Comparison of ENCODE assay signal across 26 cellular contexts in the genomic region with DNA sequence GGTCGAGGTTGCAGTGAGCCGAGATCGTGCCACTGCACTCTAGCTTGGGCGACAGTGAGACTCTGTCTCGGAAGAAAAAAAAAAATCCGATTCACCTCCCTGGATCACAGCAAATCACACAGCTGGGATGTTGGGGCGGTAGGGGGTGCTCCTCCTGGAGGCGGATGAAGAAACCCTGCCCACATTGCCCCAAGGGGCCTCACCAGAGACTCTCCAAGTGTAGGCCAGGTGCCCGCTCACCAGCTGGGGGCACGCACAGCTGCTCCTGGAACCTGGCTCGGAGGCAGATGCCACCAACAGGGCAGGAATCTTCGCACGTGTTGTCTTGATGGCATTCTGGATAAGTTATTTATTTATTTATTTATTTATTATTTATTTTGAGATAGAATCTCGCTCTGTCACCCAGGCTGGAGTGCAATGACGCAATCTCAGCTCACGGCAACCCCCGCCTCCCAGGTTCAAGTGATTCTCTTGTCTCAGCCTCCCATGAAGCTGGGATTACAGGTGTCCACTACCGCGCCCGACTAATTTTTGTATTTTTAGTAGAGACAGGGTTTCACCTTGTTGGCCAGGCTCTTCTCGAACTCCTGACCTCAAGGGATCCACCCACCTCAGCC. TPM values are rescaled to one million over a fixed set of nuclear protein-coding genes. Genes with fewer than 3 reads are reported as not detected.
DNase-seq lines count a peak whose midpoint lies in the region; ATAC-seq and TF ChIP-seq lines count a peak whose summit lies in the region.
"Had no signal": no experiment of that assay in that cellular context is flagged by ENCODE, and none has a peak within 500 bp of the region (broad histone marks: within the 10 kb centered on the region; RNA-seq: fewer than 3 reads in every experiment).

No MANE protein-coding gene starts in this region.

- TF ChIP-seq POLR2A in HCT116 (IDR thresholded peaks at IDR 0.05; ENCODE audit: borderline replicate concordance, extremely low read depth, insufficient read depth, insufficient read length), result no peak

- H3K27me3 ChIP-seq in CD4-positive, CD25-positive, alpha-beta regulatory T cell (ENCODE audit: control insufficient read depth, insufficient read depth, low read length), result no peaks in the 10 kb centered on the region
- no peaks in the 10 kb centered on the region for H3K27me3 ChIP-seq in HCT116 (ENCODE audit: insufficient read depth, low read length)
- H3K27me3 ChIP-seq: cardiac muscle cell, colonic mucosa, testis, uterus had no signal

- H3K9ac ChIP-seq in HCT116 (ENCODE audit: low read length), result no peak overlapping the region

- CTCF ChIA-PET in HCT116 (lab: Charles Lee), result no interaction called here

- H3K4me3 ChIP-seq in CD4-positive, CD25-positive, alpha-beta regulatory T cell (ENCODE audit: low read depth, low read length), result no peak overlapping the region
- no peak overlapping the region for H3K4me3 ChIP-seq in HCT116 (replicated peaks in 1 of 2; ENCODE audit: low read depth in 1 of 2, low read length in 2 of 2)
- H3K4me3 ChIP-seq: cardiac muscle cell, colonic mucosa, testis, uterus had no signal

- peaks cover 40% of the 10 kb centered on the region for H3K4me1 ChIP-seq in CD4-positive, CD25-positive, alpha-beta regulatory T cell (ENCODE audit: control insufficient read depth, insufficient read depth, low read length, poor library complexity, severe bottlenecking)
- H3K4me1 ChIP-seq in HCT116 (ENCODE audit: control insufficient read depth in 1 of 2, insufficient read depth in 2 of 2, low read length in 2 of 2), result peaks cover 15 to 40% of the 10 kb centered on the region in 2 experiments; a peak in 3 of 4 replicates

- H2AFZ ChIP-seq in HCT116 (ENCODE audit: low read depth, low read length, poor library complexity, severe bottlenecking), result no peak overlapping the region

- POLR2A ChIA-PET in HCT116 (lab: Charles Lee), result interaction anchor here (1.0 kb wide), 1 partner anchor 15 kb away, joined by 5 read pairs; no protein-coding TSS in a partner anchor

- TF ChIP-seq CTCF in HCT116 (IDR thresholded peaks at IDR 0.05 in 2 of 3, conservative IDR thresholded peaks at IDR 0.05 in 1 of 3; ENCODE audit: borderline replicate concordance in 1 of 3, insufficient read depth in 1 of 3, low read depth in 2 of 3, low read length in 2 of 3), result no peak

- peaks cover 76% of the 10 kb centered on the region for H3K79me2 ChIP-seq in HCT116 (ENCODE audit: insufficient read depth, low read length)

- no peak for TF ChIP-seq RAD21 in HCT116 (IDR thresholded peaks at IDR 0.05; ENCODE audit: low read depth)

- H3K27ac Mint-ChIP-seq in CD4-positive, CD25-positive, alpha-beta regulatory T cell, result peak overlapping the region in 1 of 3 donors; percentile 26
- peak overlapping the region; percentile 60 for H3K27ac Mint-ChIP-seq in dendritic cell treated with granulocyte-macrophage colony-stimulating factor and Interleukin-4, amounts not matched to agents 40 ng/mL and 50 ng/mL, for 4 days
- H3K27ac Mint-ChIP-seq: effector memory CD8-positive, alpha-beta T cell; mesothelial cell of epicardium had no signal

- RAD21 ChIA-PET in HCT116 (lab: Charles Lee; ENCODE audit: low non-redundant PET in 1 of 2, low total read pairs in 2 of 2, uncharacterized antibody in 2 of 2, unreplicated experiment in 2 of 2), result no interaction called here

- no peak overlapping the region for H3K27ac ChIP-seq in CD4-positive, CD25-positive, alpha-beta regulatory T cell (ENCODE audit: insufficient read depth, low read length, poor library complexity, severe bottlenecking)
- peak overlapping the region; percentile 14; the same call in 1 of the 2 replicates for H3K27ac ChIP-seq in HCT116 (ENCODE audit: low read depth, low read length)
- H3K27ac ChIP-seq: C4-2B, cardiac muscle cell, colonic mucosa, testis, uterus had no signal

- peaks cover 4 to 47% (median 20%) of the 10 kb centered on the region in 4 donors for H3K4me1 Mint-ChIP-seq in CD4-positive, CD25-positive, alpha-beta regulatory T cell
- H3K4me1 Mint-ChIP-seq in dendritic cell treated with granulocyte-macrophage colony-stimulating factor and Interleukin-4, amounts not matched to agents 40 ng/mL and 50 ng/mL, for 4 days (ENCODE audit: low read depth), result peaks cover 54% of the 10 kb centered on the region

- H3K27me3 Mint-ChIP-seq in CD4-positive, CD25-positive, alpha-beta regulatory T cell, result no peaks in the 10 kb centered on the region
- no peaks in the 10 kb centered on the region for H3K27me3 Mint-ChIP-seq in dendritic cell treated with granulocyte-macrophage colony-stimulating factor and Interleukin-4, amounts not matched to agents 40 ng/mL and 50 ng/mL, for 4 days
- H3K27me3 Mint-ChIP-seq: effector memory CD8-positive, alpha-beta T cell; IgD-negative memory B cell; naive B cell had no signal

- no TSS peak for BruUV-seq in HCT116 (replicated peaks; lab: Mats Ljungman, UMichigan)

- peak overlapping the region in 3 of 4 donors; percentile 65 to 70 (median 70) for H3K4me3 Mint-ChIP-seq in CD4-positive, CD25-positive, alpha-beta regulatory T cell
- H3K4me3 Mint-ChIP-seq in dendritic cell treated with granulocyte-macrophage colony-stimulating factor and Interleukin-4, amounts not matched to agents 40 ng/mL and 50 ng/mL, for 4 days, result no peak overlapping the region

- peak overlapping the region; percentile 21; the same call in 1 of the 2 replicates for H3K4me2 ChIP-seq in HCT116 (ENCODE audit: low read length)

- H3K9me2 ChIP-seq in HCT116 (ENCODE audit: insufficient read depth), result no peaks in the 10 kb centered on the region

- H3K36me3 Mint-ChIP-seq in CD4-positive, CD25-positive, alpha-beta regulatory T cell, result peaks cover 9% of the 10 kb centered on the region
- peaks cover 54% of the 10 kb centered on the region for H3K36me3 Mint-ChIP-seq in dendritic cell treated with granulocyte-macrophage colony-stimulating factor and Interleukin-4, amounts not matched to agents 40 ng/mL and 50 ng/mL, for 4 days (ENCODE audit: low read depth)
- H3K36me3 Mint-ChIP-seq: naive B cell had no signal

- no peaks in the 10 kb centered on the region for H3K9me3 Mint-ChIP-seq in CD4-positive, CD25-positive, alpha-beta regulatory T cell
- H3K9me3 Mint-ChIP-seq in dendritic cell treated with granulocyte-macrophage colony-stimulating factor and Interleukin-4, amounts not matched to agents 40 ng/mL and 50 ng/mL, for 4 days, result no peaks in the 10 kb centered on the region
- H3K9me3 Mint-ChIP-seq: effector memory CD8-positive, alpha-beta T cell; IgD-negative memory B cell; mesothelial cell of epicardium; naive B cell had no signal

- peaks cover 13% of the 10 kb centered on the region for H3K36me3 ChIP-seq in CD4-positive, CD25-positive, alpha-beta regulatory T cell (ENCODE audit: control insufficient read depth, insufficient read depth, low read length)
- peaks cover 16 to 23% of the 10 kb centered on the region in 2 experiments; a peak in 3 of 4 replicates for H3K36me3 ChIP-seq in HCT116 (ENCODE audit: control insufficient read depth in 1 of 2, insufficient read depth in 2 of 2, low read length in 2 of 2)
- H3K36me3 ChIP-seq: uterus had no signal

- H3K9me3 ChIP-seq in CD4-positive, CD25-positive, alpha-beta regulatory T cell (ENCODE audit: control insufficient read depth in 2 of 2, low read length in 2 of 2), result no peaks in the 10 kb centered on the region
- H3K9me3 ChIP-seq in HCT116 (ENCODE audit: control insufficient read depth in 1 of 2, insufficient read depth in 1 of 2, low read depth in 1 of 2, low read length in 2 of 2), result no peaks in the 10 kb centered on the region
- H3K9me3 ChIP-seq: colonic mucosa, testis, uterus had no signal

- ATAC-seq in CD4-positive, CD25-positive, alpha-beta regulatory T cell (ENCODE audit: low read depth in 2 of 2), result no peak
- ATAC-seq in HCT116 (no peak), HG02981 (IDR thresholded peaks at IDR 0.05; ENCODE audit: unreplicated experiment) (no peak), GM18868 (IDR thresholded peaks at IDR 0.05; ENCODE audit: unreplicated experiment) (no peak)
- ATAC-seq: effector memory CD8-positive, alpha-beta T cell; stimulated activated naive CD8-positive, alpha-beta T cell treated with anti-CD3 and anti-CD28 coated beads, Interleukin-15, Interleukin-2, amounts not matched to agents 100 U/mL and 50 U/mL, for 24 hours had no signal

- intact Hi-C loops in HCT116 (cut with micrococcal nuclease), result loop anchor here (10.0 kb wide), 1 partner anchor 213 kb away; a partner anchor contains a TSS
- intact Hi-C loops in dendritic cell treated with granulocyte-macrophage colony-stimulating factor and Interleukin-4, amounts not matched to agents 40 ng/mL and 50 ng/mL, for 4 days (cut with micrococcal nuclease), result no loop called here

- DNase-seq in CD4-positive, CD25-positive, alpha-beta regulatory T cell, result no peak
- DNase-seq in HCT116 (ENCODE audit: low read depth, low spot score) (no peak), kidney glomerular epithelial cell (lab: John Stamatoyannopoulos, UW) (no peak)
- DNase-seq: activated CD4-positive, CD25-positive, alpha-beta regulatory T cell; activated naive CD4-positive, alpha-beta T cell treated with anti-CD3 and anti-CD28 coated beads, Interleukin-2, amount 50 U/mL, for 16 hours; anterior cingulate cortex; colonic mucosa; effector memory CD8-positive, alpha-beta T cell; EL; GOT3; naive B cell; NCI-H1417 treated with DMSO at 0.1 percent for 48 hours; NCI-H2081 treated with DMSO at 0.1 percent for 48 hours; NCI-H446; NCI-H82; stimulated activated naive CD8-positive, alpha-beta T cell treated with anti-CD3 and anti-CD28 coated beads, Interleukin-15, Interleukin-2, amounts not matched to agents 100 U/mL and 50 U/mL, for 24 hours; T-helper 1 cell; testis; uterus had no signal

- H4K20me1 ChIP-seq in HCT116 (ENCODE audit: insufficient read depth), result 0 out of 2 replicates have a peak, but pooled peaks cover 3% of the 10 kb centered on the region

TF ChIP-seq in HCT116, 20 proteins besides CTCF, POLR2A, EP300 and RAD21 (continues in another document):
- TF ChIP-seq EGR1 (IDR thresholded peaks at IDR 0.05; ENCODE audit: low read depth) (no peak), FOSL1 (IDR thresholded peaks at IDR 0.05; ENCODE audit: low read depth) (no peak), TCF7L2 (IDR thresholded peaks at IDR 0.05; ENCODE audit: borderline replicate concordance, extremely low read depth, insufficient read depth, insufficient read length) (no peak)

RNA-seq across cellular contexts. Expression of a gene that starts 3.1 kb away (rescaled TPM):
- 126 TPM for total RNA-seq in CD4-positive, CD25-positive, alpha-beta regulatory T cell
- 100 to 1,000 TPM; 574 to 819 (median 585) TPM for polyA plus RNA-seq in CD4-positive, CD25-positive, alpha-beta regulatory T cell
- 303 TPM for total RNA-seq in HCT116 (2021; ENCODE audit: unreplicated experiment)
- 208 and 223 TPM in 2 replicates for polyA plus RNA-seq in HCT116 (2012)

RNA-seq across cellular contexts. Expression of a gene that starts 9.5 kb away (rescaled TPM):
- total RNA-seq in CD4-positive, CD25-positive, alpha-beta regulatory T cell, result 39.7 TPM
- 1 to 10 TPM; 4.8 to 6.3 (median 5.6) TPM for polyA plus RNA-seq in CD4-positive, CD25-positive, alpha-beta regulatory T cell
- 85.7 TPM for total RNA-seq in HCT116 (2021; ENCODE audit: unreplicated experiment)
- polyA plus RNA-seq in HCT116 (2012), result 47.8 and 52.2 TPM in 2 replicates

RNA-seq across cellular contexts. Expression of a gene that starts 34.1 kb away (rescaled TPM):
- total RNA-seq in CD4-positive, CD25-positive, alpha-beta regulatory T cell, result 3.6 TPM
- polyA plus RNA-seq in CD4-positive, CD25-positive, alpha-beta regulatory T cell, result under 1 TPM in 1 of 4 donors, not detected in 3; 0.21 TPM
- 69.2 TPM for total RNA-seq in HCT116 (2021; ENCODE audit: unreplicated experiment)
- 18.0 and 20.6 TPM in 2 replicates for polyA plus RNA-seq in HCT116 (2012)

RNA-seq across cellular contexts. Expression of a gene that starts 50.2 kb away (rescaled TPM):
- total RNA-seq in CD4-positive, CD25-positive, alpha-beta regulatory T cell, result 56.5 TPM
- polyA plus RNA-seq in CD4-positive, CD25-positive, alpha-beta regulatory T cell, result 1 to 10 TPM; 3.4 to 7.5 (median 3.6) TPM
- 208 TPM for total RNA-seq in HCT116 (2021; ENCODE audit: unreplicated experiment)
- polyA plus RNA-seq in HCT116 (2012), result 151 and 165 TPM in 2 replicates

Comparison
In these comparisons a context has a peak if more than half of its experiments do, and no peak if none do; other contexts are left out.
1. RNA of a gene that starts 34.1 kb away (total RNA-seq): 69.2 TPM in HCT116 (single experiment); 3.6 TPM in CD4-positive, CD25-positive, alpha-beta regulatory T cell (single experiment); every median in the first group is over 10 times any median in the second.